In genomic region chr1:162561616-162562451, GRCh38 we compare ENCODE assay signal across 8 cellular contexts. TPM values are rescaled to one million over a fixed set of nuclear protein-coding genes. Genes with fewer than 3 reads are reported as not detected.
A peak's percentile ranks its signal among the peaks of the same experiment; 100 is the strongest.
DNase-seq lines count a peak whose midpoint lies in the region; ATAC-seq, FAIRE-seq and TF ChIP-seq lines count a peak whose summit lies in the region.

Gene UAP1 (plus strand): TSS chr1:162561722. CDS start chr1:162566069, 4,347 bp downstream.

- peak within 1 kb of the TSS; percentile 89 for H3K27ac ChIP-seq in CD4-positive, CD25-positive, alpha-beta regulatory T cell (ENCODE audit: insufficient read depth, low read length, poor library complexity, severe bottlenecking)

- DNase-seq in CD4-positive, CD25-positive, alpha-beta regulatory T cell = peak in 1 of 3 donors; percentile 60
- DNase-seq in erythroblast (lab: John Stamatoyannopoulos, UW) (peak; percentile 82 to 83), myocyte (ENCODE audit: low read depth) (no peak), urothelium cell line (ENCODE audit: low spot score) (peak; percentile 10), LoVo (ENCODE audit: low spot score) (no peak)

- peaks cover 14 to 39% (median 32%) of the 10 kb centered on the region in 4 donors for H3K4me1 Mint-ChIP-seq in CD4-positive, CD25-positive, alpha-beta regulatory T cell

- H3K27me3 Mint-ChIP-seq in CD4-positive, CD25-positive, alpha-beta regulatory T cell = peaks cover 4% of the 10 kb centered on the region

- peak; percentile 28 to 39 for ATAC-seq in CD4-positive, CD25-positive, alpha-beta regulatory T cell (ENCODE audit: low read depth in 2 of 2)
- ATAC-seq in GM19328 (IDR thresholded peaks at IDR 0.05; ENCODE audit: unreplicated experiment) (peak; percentile 38), HG03280 (IDR thresholded peaks at IDR 0.05; ENCODE audit: unreplicated experiment) (peak; percentile 35)

- peak; percentile 42 for FAIRE-seq in urothelium cell line (lab: Jason Lieb, UNC)

- H3K4me3 Mint-ChIP-seq in CD4-positive, CD25-positive, alpha-beta regulatory T cell = peak within 1 kb of the TSS; percentile 95 to 99 (median 96)

- no peaks in the 10 kb centered on the region for H3K9me3 ChIP-seq in CD4-positive, CD25-positive, alpha-beta regulatory T cell (ENCODE audit: control insufficient read depth in 2 of 2, low read length in 2 of 2)

- TF ChIP-seq POLR2A in erythroblast (IDR thresholded peaks at IDR 0.05; ENCODE audit: low read length) = peak; percentile 45

- H3K36me3 ChIP-seq in CD4-positive, CD25-positive, alpha-beta regulatory T cell (ENCODE audit: control insufficient read depth, insufficient read depth, low read length) = no peaks in the 10 kb centered on the region

- peaks cover 3% of the 10 kb centered on the region for H3K27me3 ChIP-seq in CD4-positive, CD25-positive, alpha-beta regulatory T cell (ENCODE audit: control insufficient read depth, insufficient read depth, low read length)

- peaks cover 10% of the 10 kb centered on the region for H3K4me1 ChIP-seq in CD4-positive, CD25-positive, alpha-beta regulatory T cell (ENCODE audit: control insufficient read depth, insufficient read depth, low read length, poor library complexity, severe bottlenecking)

- intact Hi-C loops in T-helper 2 cell treated with Interferon-gamma antibody and Interleukin-4, amounts not matched to agents 100 ng/mL and 5 ng/mL, for 36 hours (cut with micrococcal nuclease) = loop anchor here (1.0 kb wide), 3 partner anchors 65 to 796 kb away; partner anchors contain the start of genes ATF6, NUF2 and UHMK1

- peak within 1 kb of the TSS; percentile 72 for H3K4me3 ChIP-seq in CD4-positive, CD25-positive, alpha-beta regulatory T cell (ENCODE audit: low read depth, low read length)

- peak within 1 kb of the TSS; percentile 84 to 98 (median 97) for H3K27ac Mint-ChIP-seq in CD4-positive, CD25-positive, alpha-beta regulatory T cell

- peaks cover 2% of the 10 kb centered on the region for H3K36me3 Mint-ChIP-seq in CD4-positive, CD25-positive, alpha-beta regulatory T cell

- no peaks in the 10 kb centered on the region for H3K9me3 Mint-ChIP-seq in CD4-positive, CD25-positive, alpha-beta regulatory T cell

RNA-seq across cellular contexts. Expression of gene UAP1, which starts in this region (rescaled TPM):
- 25.7 TPM for total RNA-seq in CD4-positive, CD25-positive, alpha-beta regulatory T cell
- polyA plus RNA-seq in CD4-positive, CD25-positive, alpha-beta regulatory T cell = 10 to 100 TPM; 17.1 to 24.3 (median 20.8) TPM
- total RNA-seq in T-helper 2 cell treated with Interferon-gamma antibody and Interleukin-4, amounts not matched to agents 100 ng/mL and 5 ng/mL, for 36 hours = 21.6 and 24.0 TPM in 2 replicates
- 32.3 and 47.2 TPM in 2 replicates for total RNA-seq in myocyte
- polyA plus RNA-seq in myocyte (2012) = 57.8 TPM

Comparison
In these comparisons a context has a peak if more than half of its experiments do, and no peak if none do; other contexts are left out.
1. DNase-seq: peak in erythroblast (2 of 2) and urothelium cell line (single experiment); none in myocyte (single experiment) and LoVo (single experiment).
2. Peak in every context shown above with its lines, with median percentiles within 50 percentile points of each other: ATAC-seq.